ENCODE assay signal across 8 cellular contexts in genomic region chr20:50929299-50930138, GRCh38. TPM values are rescaled to one million over a fixed set of nuclear protein-coding genes. Genes with fewer than 3 reads are reported as not detected.
DNase-seq lines count a peak whose midpoint lies in the region; ATAC-seq and TF ChIP-seq lines count a peak whose summit lies in the region.

No MANE protein-coding gene starts in this region.

- POLR2A ChIA-PET in GM10248 (lab: Yijun Ruan, JAX) = interaction anchor here (1.1 to 4.2 kb wide), 2 partner anchors 9 to 29 kb away, joined by 11 to 27 read pairs; partner anchors contain the start of genes DPM1 and MOCS3

- ATAC-seq in HG02642 (IDR thresholded peaks at IDR 0.05; ENCODE audit: poor library complexity, unreplicated experiment) (peak; percentile 56), heart left ventricle (peak; percentile 71 to 79 (median 74))
- peak; percentile 82 for ATAC-seq in activated naive CD8-positive, alpha-beta T cell treated with anti-CD3 and anti-CD28 coated beads, Interleukin-2, amount 50 U/mL, for 24 hours

- no peaks in the 10 kb centered on the region for H3K9me3 Mint-ChIP-seq in activated naive CD8-positive, alpha-beta T cell treated with anti-CD3 and anti-CD28 coated beads, Interleukin-2, amount 50 U/mL, for 24 hours
- H3K9me3 Mint-ChIP-seq in type B pancreatic cell = no peaks in the 10 kb centered on the region

- H3K36me3 Mint-ChIP-seq in activated naive CD8-positive, alpha-beta T cell treated with anti-CD3 and anti-CD28 coated beads, Interleukin-2, amount 50 U/mL, for 24 hours (ENCODE audit: low read depth) = peaks cover 65% of the 10 kb centered on the region
- peaks cover 29% of the 10 kb centered on the region for H3K36me3 Mint-ChIP-seq in type B pancreatic cell

- peak overlapping the region; percentile 71 to 92 (median 78) for H3K4me3 ChIP-seq in heart left ventricle

- H3K27me3 Mint-ChIP-seq in activated naive CD8-positive, alpha-beta T cell treated with anti-CD3 and anti-CD28 coated beads, Interleukin-2, amount 50 U/mL, for 24 hours = no peaks in the 10 kb centered on the region
- peaks cover 3% of the 10 kb centered on the region for H3K27me3 Mint-ChIP-seq in type B pancreatic cell

- CTCF ChIA-PET in GM10248 (lab: Yijun Ruan, JAX) = interaction anchor here (0.6 to 13.0 kb wide), 37 partner anchors 9 to 516 kb away, joined by 3 to 220 read pairs (median 3); partner anchors contain the start of genes BCAS4 and DPM1

- peaks cover 0 to 62% (median 37%) of the 10 kb centered on the region in 12 donors for H3K4me1 ChIP-seq in heart left ventricle

- WGBS in heart left ventricle, 4 donors = 14 to 19% (median 16%) methylated on average over 13 of the region's 13 CpGs

- DNase-seq in GM10248 (ENCODE audit: extremely low spot score) (peak; percentile 84), NCI-H1105 (lab: John Stamatoyannopoulos, UW) (peak; percentile 87), SKM-1 treated with dmso at 0.1 percent for 144 hours (lab: John Stamatoyannopoulos, UW; ENCODE audit: unreplicated experiment) (peak; percentile 96), heart left ventricle (peak; percentile 86 to 92 (median 89)), pons (ENCODE audit: low spot score) (peak; percentile 97), type B pancreatic cell (ENCODE audit: extremely low spot score, unreplicated experiment) (peak; percentile 91)
- DNase-seq in activated naive CD8-positive, alpha-beta T cell treated with anti-CD3 and anti-CD28 coated beads, Interleukin-2, amount 50 U/mL, for 24 hours = peak; percentile 94

- intact Hi-C loops in heart left ventricle (cut with DNase I) = loop anchor here (1.0 to 10.0 kb wide), 10 partner anchors 29 to 305 kb away; partner anchors contain the start of genes BCAS4 (in 5 of the 10), DPM1 (in 2 of the 10) and MOCS3 (in 2 of the 10)

- H3K9me3 ChIP-seq in heart left ventricle = no peaks in the 10 kb centered on the region

- no peak for TF ChIP-seq POLR2A in heart left ventricle (IDR thresholded peaks at IDR 0.05)

- H3K27ac Mint-ChIP-seq in activated naive CD8-positive, alpha-beta T cell treated with anti-CD3 and anti-CD28 coated beads, Interleukin-2, amount 50 U/mL, for 24 hours = peak overlapping the region; percentile 92
- peak overlapping the region; percentile 99 for H3K27ac Mint-ChIP-seq in type B pancreatic cell

- peaks cover 60% of the 10 kb centered on the region for H3K4me1 Mint-ChIP-seq in activated naive CD8-positive, alpha-beta T cell treated with anti-CD3 and anti-CD28 coated beads, Interleukin-2, amount 50 U/mL, for 24 hours
- H3K4me1 Mint-ChIP-seq in type B pancreatic cell (ENCODE audit: unreplicated experiment) = peaks cover 46% of the 10 kb centered on the region

- no peaks in the 10 kb centered on the region for H3K27me3 ChIP-seq in heart left ventricle

- TF ChIP-seq CTCF in GM10248 (IDR thresholded peaks at IDR 0.05; ENCODE audit: control extremely low read depth, extremely low read depth, low read depth, missing control alignments) (peak; percentile 95), heart left ventricle (IDR thresholded peaks at IDR 0.05) (peak; percentile 69 to 92 (median 80)), type B pancreatic cell (conservative IDR thresholded peaks at IDR 0.05) (peak; percentile 94)

- peak overlapping the region; percentile 91 for H3K4me3 Mint-ChIP-seq in activated naive CD8-positive, alpha-beta T cell treated with anti-CD3 and anti-CD28 coated beads, Interleukin-2, amount 50 U/mL, for 24 hours
- H3K4me3 Mint-ChIP-seq in type B pancreatic cell = peak overlapping the region; percentile 95

- H3K27ac ChIP-seq in heart left ventricle = peak overlapping the region in 11 of 12 donors; percentile 63 to 99 (median 79)

- peaks cover 0 to 52% (median 28%) of the 10 kb centered on the region in 9 donors for H3K36me3 ChIP-seq in heart left ventricle

RNA-seq across cellular contexts. Expression of gene ADNP, which starts 1.7 kb away (rescaled TPM):
- total RNA-seq in heart left ventricle (10 to 100 TPM; 27.5 to 50.6 (median 33.3) TPM), type B pancreatic cell (ENCODE audit: low replicate concordance) (81.7 and 103 TPM in 2 replicates)
- polyA plus RNA-seq in heart left ventricle = 10 to 100 TPM; 18.1 to 21.4 TPM

RNA-seq across cellular contexts. Expression of gene DPM1, which starts 28.8 kb away (rescaled TPM):
- total RNA-seq in heart left ventricle = 10 to 100 TPM; 32.5 to 53.1 (median 49.5) TPM
- 10 to 100 TPM; 32.5 to 58.2 TPM for polyA plus RNA-seq in heart left ventricle
- total RNA-seq in type B pancreatic cell (ENCODE audit: low replicate concordance) = 36.2 and 40.8 TPM in 2 replicates

RNA-seq across cellular contexts. Expression of gene MOCS3, which starts 29.1 kb away (rescaled TPM):
- total RNA-seq in heart left ventricle = 1 to 10 TPM; 2.6 to 3.9 (median 2.8) TPM
- polyA plus RNA-seq in heart left ventricle = 1 to 10 TPM; 1.2 to 2.7 TPM
- total RNA-seq in type B pancreatic cell (ENCODE audit: low replicate concordance) = 7.4 and 8.2 TPM in 2 replicates

Comparison
In these comparisons a context has a peak if more than half of its experiments do, and no peak if none do; other contexts are left out.
1. Peak in every context shown above with its lines: DNase-seq, ATAC-seq, H3K4me3 ChIP-seq and H3K27ac ChIP-seq.